In the genomic region with DNA sequence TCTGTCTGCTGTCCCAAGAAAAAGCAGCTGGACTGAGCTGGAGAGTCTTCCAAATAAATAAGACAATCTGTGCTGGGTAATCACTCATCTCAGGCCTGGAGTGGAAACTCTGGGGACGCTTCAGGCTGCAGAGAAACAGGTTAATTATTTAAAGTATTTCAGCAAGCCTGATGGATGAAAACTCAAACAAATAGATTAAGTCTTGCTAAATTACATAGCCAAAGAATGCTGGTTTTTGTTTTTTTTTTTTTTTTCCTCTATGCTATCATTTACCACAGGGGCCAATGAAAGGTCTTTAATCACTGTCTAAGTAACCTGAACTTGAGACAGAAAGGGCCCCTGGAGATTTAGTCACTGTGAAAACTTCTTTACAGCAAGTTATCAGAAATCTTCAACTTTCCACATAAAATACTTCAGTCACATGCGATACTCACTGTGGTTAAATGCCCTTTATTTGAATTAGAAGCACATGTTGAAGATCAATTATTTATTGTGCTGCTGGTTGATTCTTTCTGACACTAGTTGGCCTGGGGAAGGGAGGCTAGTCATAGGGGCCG, we compare ENCODE assay signal across 10 cellular contexts. TPM values are rescaled to one million over a fixed set of nuclear protein-coding genes. Genes with fewer than 3 reads are reported as not detected.
DNase-seq lines count a peak whose midpoint lies in the region; ATAC-seq, FAIRE-seq and TF ChIP-seq lines count a peak whose summit lies in the region.
"Had no signal": no experiment of that assay in that cellular context is flagged by ENCODE, and none has a peak within 500 bp of the region (broad histone marks: within the 10 kb centered on the region; RNA-seq: fewer than 3 reads in every experiment).

No MANE protein-coding gene starts in this region.

- no peak overlapping the region for H3K9ac ChIP-seq in SK-N-SH
- no peak overlapping the region for H3K9ac ChIP-seq in HepG2 (ENCODE audit: insufficient read depth, low read depth, low read length)

- TF ChIP-seq CTCF in SK-N-SH (IDR thresholded peaks at IDR 0.05) = no peak
- no peak for TF ChIP-seq CTCF in fibroblast of mammary gland (conservative IDR thresholded peaks at IDR 0.05; ENCODE audit: control insufficient read depth, insufficient read depth, low read depth, low read length)
- TF ChIP-seq CTCF in pancreas (IDR thresholded peaks at IDR 0.05) = no peak
- no peak for TF ChIP-seq CTCF in glutamatergic neuron (IDR thresholded peaks at IDR 0.05; ENCODE audit: partially characterized antibody, unreplicated experiment)
- no peak for TF ChIP-seq CTCF in HepG2 (CRISPR knock-in tag; IDR thresholded peaks at IDR 0.05)

- no TSS peak for BruUV-seq in HepG2 (replicated peaks; lab: Mats Ljungman, UMichigan)

- no peaks in the 10 kb centered on the region for H4K20me1 ChIP-seq in SK-N-SH (ENCODE audit: insufficient read depth)
- H4K20me1 ChIP-seq in HepG2 (ENCODE audit: insufficient read depth, low read length) = no peaks in the 10 kb centered on the region

- no peak overlapping the region for H3K4me3 Mint-ChIP-seq in stimulated activated memory B cell treated with anti-CD40 and anti-IgM and Interleukin-4, amounts not matched to agents 10 μg/mL and 1 μg/mL and 100 μg/mL, for 72 hours
- H3K4me3 Mint-ChIP-seq in glutamatergic neuron (ENCODE audit: unreplicated experiment) = no peak overlapping the region
- H3K4me3 Mint-ChIP-seq: natural killer cell had no signal

- TF ChIP-seq RAD21 in SK-N-SH (IDR thresholded peaks at IDR 0.05; ENCODE audit: low read length) = no peak
- no peak for TF ChIP-seq RAD21 in HepG2 (CRISPR knock-in tag; IDR thresholded peaks at IDR 0.05)

- peaks cover 14% of the 10 kb centered on the region for H3K4me1 Mint-ChIP-seq in stimulated activated memory B cell treated with anti-CD40 and anti-IgM and Interleukin-4, amounts not matched to agents 10 μg/mL and 1 μg/mL and 100 μg/mL, for 72 hours
- peaks cover 5% of the 10 kb centered on the region for H3K4me1 Mint-ChIP-seq in glutamatergic neuron (ENCODE audit: low read depth, unreplicated experiment)

- no peaks in the 10 kb centered on the region for H3K9me2 ChIP-seq in SK-N-SH

- 38% methylated on average over 3 of the region's 3 CpGs for WGBS in SK-N-SH (ENCODE audit: low lambda C conversion rate)
- WGBS in pancreas, 2 donors = 60 to 63% methylated on average over 3 of the region's 3 CpGs
- WGBS in HepG2 (ENCODE audit: low lambda C conversion rate) = 15% methylated on average over 3 of the region's 3 CpGs

- H3K4me3 ChIP-seq in SK-N-SH (ENCODE audit: low read depth in 2 of 2, low read length in 1 of 2) = no peak overlapping the region
- no peak overlapping the region for H3K4me3 ChIP-seq in fibroblast of mammary gland (ENCODE audit: control insufficient read depth, low read depth, low read length)
- H3K4me3 ChIP-seq in pancreas = no peak overlapping the region
- no peak overlapping the region for H3K4me3 ChIP-seq in HepG2 (replicated peaks in 1 of 3; ENCODE audit: insufficient read depth in 1 of 3, low read depth in 2 of 3, low read length in 3 of 3)

- no peaks in the 10 kb centered on the region for H3K27me3 Mint-ChIP-seq in stimulated activated memory B cell treated with anti-CD40 and anti-IgM and Interleukin-4, amounts not matched to agents 10 μg/mL and 1 μg/mL and 100 μg/mL, for 72 hours
- H3K27me3 Mint-ChIP-seq in glutamatergic neuron (ENCODE audit: unreplicated experiment) = no peaks in the 10 kb centered on the region

- H2AFZ ChIP-seq in SK-N-SH (ENCODE audit: low read depth) = no peak overlapping the region
- no peak overlapping the region for H2AFZ ChIP-seq in HepG2 (ENCODE audit: low read length)

- peak; percentile 32 for DNase-seq in AG08395 (ENCODE audit: low spot score)
- no peak for DNase-seq in SK-N-SH
- peak; percentile 68 for DNase-seq in fibroblast of mammary gland (ENCODE audit: low read depth)
- no peak for DNase-seq in pancreas
- DNase-seq in glutamatergic neuron = no peak
- DNase-seq in HepG2 (ENCODE audit: low spot score) = no peak
- DNase-seq: natural killer cell had no signal

- H3K36me3 ChIP-seq in SK-N-SH (replicated peaks in 1 of 2; ENCODE audit: control insufficient read depth in 1 of 2, insufficient read depth in 2 of 2, low read length in 1 of 2) = no peaks in the 10 kb centered on the region
- no peaks in the 10 kb centered on the region for H3K36me3 ChIP-seq in pancreas
- no peaks in the 10 kb centered on the region for H3K36me3 ChIP-seq in HepG2 (replicated peaks in 1 of 2; ENCODE audit: control insufficient read depth in 1 of 2, insufficient read depth in 2 of 2, low read length in 2 of 2)

- no peaks in the 10 kb centered on the region for H3K27me3 ChIP-seq in SK-N-SH (ENCODE audit: insufficient read depth)
- no peaks in the 10 kb centered on the region for H3K27me3 ChIP-seq in pancreas
- no peaks in the 10 kb centered on the region for H3K27me3 ChIP-seq in HepG2 (ENCODE audit: control insufficient read depth in 1 of 2, insufficient read depth in 2 of 2, low read length in 2 of 2)

- ATAC-seq in pancreas (peak; percentile 28 to 65 (median 55)), HepG2 (no peak), GM19324 (IDR thresholded peaks at IDR 0.05; ENCODE audit: low FRiP score, unreplicated experiment) (no peak)
- no peak for ATAC-seq in stimulated activated memory B cell treated with anti-CD40 and anti-IgM and Interleukin-4, amounts not matched to agents 10 μg/mL and 1 μg/mL and 100 μg/mL, for 72 hours
- ATAC-seq: natural killer cell had no signal

- H3F3A ChIP-seq in SK-N-SH (replicated peaks; ENCODE audit: insufficient read depth) = no peaks in the 10 kb centered on the region

- POLR2A ChIA-PET in SK-N-SH (lab: Yijun Ruan, JAX) (no interaction called here), HepG2 (lab: Yijun Ruan, JAX) (no interaction called here)

- peak overlapping the region; percentile 56; the same call in 1 of the 2 replicates for H3K4me2 ChIP-seq in SK-N-SH
- H3K4me2 ChIP-seq in HepG2 (ENCODE audit: low read depth, low read length) = no peak overlapping the region

- no peaks in the 10 kb centered on the region for H3K9me3 Mint-ChIP-seq in stimulated activated memory B cell treated with anti-CD40 and anti-IgM and Interleukin-4, amounts not matched to agents 10 μg/mL and 1 μg/mL and 100 μg/mL, for 72 hours
- no peaks in the 10 kb centered on the region for H3K9me3 Mint-ChIP-seq in glutamatergic neuron (ENCODE audit: unreplicated experiment)
- H3K9me3 Mint-ChIP-seq: natural killer cell had no signal

- CTCF ChIA-PET in SK-N-SH (lab: Yijun Ruan, JAX) = interaction anchor here (1.2 to 2.8 kb wide), 3 partner anchors 10 to 531 kb away, joined by 3 to 18 read pairs (median 4); no protein-coding TSS in a partner anchor
- CTCF ChIA-PET in HepG2 (lab: Yijun Ruan, JAX; ENCODE audit: low intra/inter-chr PET ratio, low total read pairs) = no interaction called here

- H3K79me2 ChIP-seq in SK-N-SH (ENCODE audit: insufficient read depth) (no peaks in the 10 kb centered on the region), HepG2 (ENCODE audit: insufficient read depth, low read length) (no peaks in the 10 kb centered on the region)

- no peak overlapping the region for H3K27ac Mint-ChIP-seq in stimulated activated memory B cell treated with anti-CD40 and anti-IgM and Interleukin-4, amounts not matched to agents 10 μg/mL and 1 μg/mL and 100 μg/mL, for 72 hours
- H3K27ac Mint-ChIP-seq in glutamatergic neuron (ENCODE audit: unreplicated experiment) = no peak overlapping the region
- H3K27ac Mint-ChIP-seq: natural killer cell had no signal

- in situ Hi-C loops in HepG2 (cut with HindIII; ENCODE audit: extremely low pct_ligation_motif_present, low pct_unique_long_range_greater_than_20kb) = no loop called here

- H3K36me3 Mint-ChIP-seq in stimulated activated memory B cell treated with anti-CD40 and anti-IgM and Interleukin-4, amounts not matched to agents 10 μg/mL and 1 μg/mL and 100 μg/mL, for 72 hours = no peaks in the 10 kb centered on the region
- no peaks in the 10 kb centered on the region for H3K36me3 Mint-ChIP-seq in glutamatergic neuron (ENCODE audit: unreplicated experiment)
- H3K36me3 Mint-ChIP-seq: natural killer cell had no signal

- TF ChIP-seq EP300 in SK-N-SH (IDR thresholded peaks at IDR 0.05; ENCODE audit: borderline replicate concordance in 1 of 2, low read depth in 1 of 2, low read length in 1 of 2) = peak in 1 of 2 experiments; percentile 74; a peak in 1 of 4 replicates
- TF ChIP-seq EP300 in HepG2 (IDR thresholded peaks at IDR 0.05; ENCODE audit: low read depth in 2 of 2, low read length in 2 of 2) = no peak
- no peak for TF ChIP-seq EP300 in HepG2 (CRISPR knock-in tag; IDR thresholded peaks at IDR 0.05; ENCODE audit: borderline replicate concordance)

- H3K9me3 ChIP-seq in SK-N-SH (no peaks in the 10 kb centered on the region), pancreas (no peaks in the 10 kb centered on the region), HepG2 (ENCODE audit: low read length) (no peaks in the 10 kb centered on the region)

- intact Hi-C loops in pancreas (cut with DNase I) = no loop called here
- intact Hi-C loops in HepG2 (cut with micrococcal nuclease; ENCODE audit: unreplicated experiment) = no loop called here

- H3K4me1 ChIP-seq in SK-N-SH (ENCODE audit: control insufficient read depth in 1 of 2, insufficient read depth in 2 of 2, low read depth in 1 of 2, low read length in 1 of 2) (peaks cover 0 to 2% of the 10 kb centered on the region in 2 experiments; a peak in 2 of 4 replicates), pancreas (peaks cover 0 to 22% (median 5%) of the 10 kb centered on the region in 3 donors), HepG2 (ENCODE audit: insufficient read depth, low read length) (no peaks in the 10 kb centered on the region)

- H3K27ac ChIP-seq in SK-N-SH (ENCODE audit: low read depth in 2 of 2, low read length in 1 of 2) (peak overlapping the region in 1 of 2 experiments; percentile 35; a peak in 1 of 4 replicates), pancreas (peak overlapping the region in 3 of 4 donors; percentile 48 to 77 (median 74)), HepG2 (ENCODE audit: extremely low read length, insufficient read depth, low read length) (no peak overlapping the region)
- H3K27ac ChIP-seq: C4-2B had no signal

- TF ChIP-seq POLR2A in HepG2 (IDR thresholded peaks at IDR 0.05; ENCODE audit: insufficient read depth in 1 of 2, low read depth in 2 of 2, low read length in 2 of 2) = no peak

- FAIRE-seq in pancreas (lab: Jason Lieb, UNC) = no peak
- no peak for FAIRE-seq in HepG2 (lab: Jason Lieb, UNC)

RNA-seq across cellular contexts. Expression of gene KCNJ2, which starts 30.9 kb away (rescaled TPM):
- 0.18 and 0.21 TPM in 2 replicates for polyA plus RNA-seq in SK-N-SH (2012; rRNA removed)
- 0.20 and 0.22 TPM in 2 replicates for polyA plus RNA-seq in SK-N-SH (2012; cell fraction: cytosol; rRNA removed)
- polyA plus RNA-seq in SK-N-SH (2012; cell fraction: nucleus; rRNA removed) = 0.08 and 0.25 TPM in 2 replicates
- 1 to 10 TPM in 2 of 6 donors, under 1 TPM in 4; 0.32 to 2.3 (median 0.60) TPM for total RNA-seq in pancreas
- under 1 TPM; 0.38 to 0.75 TPM for polyA plus RNA-seq in pancreas
- 1.3 TPM for total RNA-seq in glutamatergic neuron (ENCODE audit: unreplicated experiment)
- not detected in 2 replicates for total RNA-seq in HepG2 (2016; rRNA removed; fragmentation: Illumina TruSeq; extraction: Trizol)
- total RNA-seq in HepG2 (2016; cell fraction: cytosol; rRNA removed; fragmentation: Illumina TruSeq; extraction: Trizol; ENCODE audit: low read depth) = not detected in 2 replicates
- not detected in 2 replicates for total RNA-seq in HepG2 (2016; cell fraction: insoluble cytoplasmic fraction; rRNA removed; fragmentation: Illumina TruSeq; extraction: Trizol)
- total RNA-seq in HepG2 (2016; cell fraction: membrane; rRNA removed; fragmentation: Illumina TruSeq; extraction: Trizol) = not detected in 2 replicates
- not detected in 2 replicates for total RNA-seq in HepG2 (2016; cell fraction: nucleus; rRNA removed; fragmentation: Illumina TruSeq; extraction: Trizol)
- polyA plus RNA-seq in HepG2 (2011; rRNA removed) = not detected in 2 replicates
- polyA plus RNA-seq in HepG2 (2011; cell fraction: cytosol; rRNA removed) = not detected in 2 replicates
- polyA plus RNA-seq in HepG2 (2011; cell fraction: nucleus; rRNA removed) = not detected in 2 replicates
- not detected in 2 replicates for polyA plus RNA-seq in HepG2 (2012)
- polyA plus RNA-seq in HepG2 (2016; cell fraction: cytosol; fragmentation: Illumina TruSeq; extraction: Trizol; ENCODE audit: low read depth) = not detected in 2 replicates
- not detected in 2 replicates for polyA plus RNA-seq in HepG2 (2016; cell fraction: insoluble cytoplasmic fraction; fragmentation: Illumina TruSeq; extraction: Trizol; ENCODE audit: low read depth)
- polyA plus RNA-seq in HepG2 (2016; cell fraction: membrane; fragmentation: Illumina TruSeq; extraction: Trizol; ENCODE audit: low read depth) = not detected in 2 replicates
- polyA plus RNA-seq in HepG2 (2016; cell fraction: nucleus; fragmentation: Illumina TruSeq; extraction: Trizol; ENCODE audit: insufficient read depth, low read depth) = not detected in 2 replicates
- 1.2 TPM in 1 of 2 replicates, not detected in the other for polyA minus RNA-seq in HepG2 (2011; rRNA and poly(A)+ RNA removed; ENCODE audit: low replicate concordance)
- not detected in 2 replicates for polyA minus RNA-seq in HepG2 (2011; cell fraction: cytosol; rRNA and poly(A)+ RNA removed)
- not detected in 2 replicates for polyA minus RNA-seq in HepG2 (2011; cell fraction: nucleus; rRNA and poly(A)+ RNA removed)

Comparison
In these comparisons a context has a peak if more than half of its experiments do, and no peak if none do; other contexts are left out.
1. DNase-seq: peak in AG08395 (single experiment) and fibroblast of mammary gland (single experiment); none in SK-N-SH (single experiment), pancreas (0 of 6), glutamatergic neuron (single experiment) and HepG2 (single experiment).
2. ATAC-seq: peak in pancreas (4 of 4); none in stimulated activated memory B cell treated with anti-CD40 and anti-IgM and Interleukin-4, amounts not matched to agents 10 μg/mL and 1 μg/mL and 100 μg/mL, for 72 hours (single experiment), HepG2 (single experiment) and GM19324 (single experiment).